ENCODE assay signal across 6 cellular contexts in genomic region chr17:35179379-35179778, GRCh38. TPM values are rescaled to one million over a fixed set of nuclear protein-coding genes. Genes with fewer than 3 reads are reported as not detected.
"Had no signal": no experiment of that assay in that cellular context is flagged by ENCODE, and none has a peak within 500 bp of the region (broad histone marks: within the 10 kb centered on the region; RNA-seq: fewer than 3 reads in every experiment).

No MANE protein-coding gene starts in this region.

RNA-seq across cellular contexts. Expression of gene SLC35G3, which starts 14.8 kb away (rescaled TPM):
- total RNA-seq: M059J, PC-3, Peyer's patch, Right ventricle myocardium superior, SJSA1 had no signal
- polyA plus RNA-seq: SK-N-SH had no signal

RNA-seq across cellular contexts. Expression of gene UNC45B, which starts 31.8 kb away (rescaled TPM):
- total RNA-seq: PC-3, Peyer's patch, SJSA1 had no signal
- polyA plus RNA-seq: SK-N-SH had no signal

RNA-seq across cellular contexts. Expression of gene FNDC8, which starts 58.0 kb away (rescaled TPM):
- total RNA-seq: M059J, PC-3, Peyer's patch, Right ventricle myocardium superior, SJSA1 had no signal
- polyA plus RNA-seq: SK-N-SH had no signal
